ENCODE assay signal across 17 cellular contexts in the genomic region with DNA sequence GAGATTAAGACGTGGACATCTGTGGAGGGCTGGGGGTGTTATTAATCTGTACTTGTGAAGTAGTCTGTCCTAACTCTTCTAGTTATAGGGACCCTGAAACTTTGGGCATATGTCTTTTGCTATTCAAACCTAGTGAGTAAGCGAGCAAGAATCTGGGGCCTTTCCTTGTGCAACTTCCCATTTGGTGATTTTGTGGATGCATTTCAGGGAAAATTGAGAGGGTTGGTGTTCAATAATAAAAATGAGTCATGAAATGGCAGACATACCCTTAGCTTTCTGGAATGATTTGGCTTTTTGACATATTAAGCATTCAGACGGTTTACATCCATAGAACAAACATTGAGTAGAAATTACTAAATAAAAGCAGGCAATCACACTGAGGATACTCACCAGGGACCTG. TPM values are rescaled to one million over a fixed set of nuclear protein-coding genes. Genes with fewer than 3 reads are reported as not detected.
"Had no signal": no experiment of that assay in that cellular context is flagged by ENCODE, and none has a peak within 500 bp of the region (broad histone marks: within the 10 kb centered on the region; RNA-seq: fewer than 3 reads in every experiment).

No MANE protein-coding gene starts in this region.

- H3K27ac Mint-ChIP-seq: activated B cell treated with CpG ODN at 0.5 μM for 24 hours; activated CD4-positive, alpha-beta T cell treated with anti-CD3 and anti-CD28 coated beads, Interleukin-2, amount 10 ng/mL, durations not matched to agents 24 days and 14 days; stimulated activated effector memory CD8-positive, alpha-beta T cell treated with anti-CD3 and anti-CD28 coated beads, Interleukin-12 subunit alpha, Interleukin-12 subunit beta, amount 100 ng/mL, for 72 hours; T-helper 1 cell treated with Interleukin-12 subunit alpha and Interleukin-12 subunit beta and Interleukin-4 antibody, amounts not matched to agents 30 μg/mL and 1 μg/mL, for 36 hours had no signal

- H3K4me1 Mint-ChIP-seq: activated CD4-positive, alpha-beta T cell treated with anti-CD3 and anti-CD28 coated beads, Interleukin-2, amount 10 ng/mL, durations not matched to agents 24 days and 14 days; neural crest cell; stimulated activated effector memory CD8-positive, alpha-beta T cell treated with anti-CD3 and anti-CD28 coated beads, Interleukin-12 subunit alpha, Interleukin-12 subunit beta, amount 100 ng/mL, for 72 hours had no signal

- H3K4me3 ChIP-seq: adrenal gland, body of pancreas, dorsolateral prefrontal cortex, hepatocyte, right atrium auricular region, tibial nerve had no signal

- H3K4me3 Mint-ChIP-seq: activated B cell treated with CpG ODN at 0.5 μM for 24 hours; activated CD4-positive, alpha-beta T cell treated with anti-CD3 and anti-CD28 coated beads, Interleukin-2, amount 10 ng/mL, durations not matched to agents 24 days and 14 days; neural crest cell; stimulated activated effector memory CD8-positive, alpha-beta T cell treated with anti-CD3 and anti-CD28 coated beads, Interleukin-12 subunit alpha, Interleukin-12 subunit beta, amount 100 ng/mL, for 72 hours; T-helper 1 cell treated with Interleukin-12 subunit alpha and Interleukin-12 subunit beta and Interleukin-4 antibody, amounts not matched to agents 30 μg/mL and 1 μg/mL, for 36 hours had no signal

- H3K36me3 ChIP-seq: adrenal gland, right atrium auricular region, tibial nerve had no signal

- ATAC-seq: body of pancreas; esophagus mucosa; left ventricle myocardium superior; SK-N-SH treated with all-trans-retinoic acid at 6 μM for 48 hours; stimulated activated effector memory CD8-positive, alpha-beta T cell treated with anti-CD3 and anti-CD28 coated beads, Interleukin-12 subunit alpha, Interleukin-12 subunit beta, amount 100 ng/mL, for 72 hours had no signal

- H3K9me3 Mint-ChIP-seq: stimulated activated effector memory CD8-positive, alpha-beta T cell treated with anti-CD3 and anti-CD28 coated beads, Interleukin-12 subunit alpha, Interleukin-12 subunit beta, amount 100 ng/mL, for 72 hours; T-helper 1 cell treated with Interleukin-12 subunit alpha and Interleukin-12 subunit beta and Interleukin-4 antibody, amounts not matched to agents 30 μg/mL and 1 μg/mL, for 36 hours had no signal

- H3K36me3 Mint-ChIP-seq: stimulated activated effector memory CD8-positive, alpha-beta T cell treated with anti-CD3 and anti-CD28 coated beads, Interleukin-12 subunit alpha, Interleukin-12 subunit beta, amount 100 ng/mL, for 72 hours had no signal

- H3K27ac ChIP-seq: adrenal gland, body of pancreas, dorsolateral prefrontal cortex, hepatocyte, parathyroid adenoma, tibial nerve had no signal

- H3K27me3 ChIP-seq: adrenal gland, body of pancreas, hepatocyte, right atrium auricular region, tibial nerve had no signal

- H3K4me1 ChIP-seq: adrenal gland, body of pancreas, parathyroid adenoma, right atrium auricular region, tibial nerve had no signal

- DNase-seq: activated B cell treated with CpG ODN at 0.5 μM for 24 hours; activated CD4-positive, alpha-beta T cell treated with anti-CD3 and anti-CD28 coated beads, Interleukin-2, amount 10 ng/mL, durations not matched to agents 24 days and 14 days; activated naive CD4-positive, alpha-beta T cell treated with anti-CD3 and anti-CD28 coated beads, Interleukin-2, amount 50 U/mL, for 16 hours; adrenal gland; body of pancreas; dorsolateral prefrontal cortex; left ventricle myocardium superior had no signal

- H3K27me3 Mint-ChIP-seq: activated B cell treated with CpG ODN at 0.5 μM for 24 hours had no signal

- H3K9me3 ChIP-seq: adrenal gland, body of pancreas had no signal

RNA-seq across cellular contexts. Expression of a gene that starts 17.0 kb away (rescaled TPM):
- total RNA-seq: activated CD4-positive, alpha-beta T cell treated with anti-CD3 and anti-CD28 coated beads, Interleukin-2, amount 10 ng/mL, durations not matched to agents 24 days and 14 days; activated CD8-positive, alpha-beta memory T cell treated with anti-CD3 and anti-CD28 coated beads for 36 hours had no signal

RNA-seq across cellular contexts. Expression of a gene that starts 17.4 kb away (rescaled TPM):
- total RNA-seq: activated CD4-positive, alpha-beta T cell treated with anti-CD3 and anti-CD28 coated beads, Interleukin-2, amount 10 ng/mL, durations not matched to agents 24 days and 14 days; activated CD8-positive, alpha-beta memory T cell treated with anti-CD3 and anti-CD28 coated beads for 36 hours; neural crest cell had no signal
